Comparison of ENCODE assay signal across 1 cellular context in the genomic region with DNA sequence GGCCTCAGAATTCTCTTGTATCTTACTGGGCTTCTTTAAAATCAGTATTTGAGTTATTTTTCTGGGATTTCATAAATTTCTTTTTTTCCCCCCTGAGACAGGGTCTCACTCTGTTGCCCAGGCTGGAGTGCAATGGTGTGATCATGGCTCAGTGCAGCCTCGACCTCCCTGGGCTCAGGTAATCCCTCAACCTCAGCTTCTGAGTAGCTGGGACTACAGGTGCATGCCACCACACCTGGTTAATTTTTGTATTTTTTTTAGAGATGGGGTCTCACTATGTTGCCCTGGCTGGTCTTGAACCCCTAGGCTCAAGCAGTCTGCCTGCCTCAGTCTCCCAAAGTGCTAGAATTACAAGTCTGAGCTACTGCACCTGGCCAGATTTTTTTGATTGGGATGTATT.
TF ChIP-seq lines count a peak whose summit lies in the region.

No MANE protein-coding gene starts in this region.

TF ChIP-seq in HepG2, 621 proteins besides CTCF, POLR2A, EP300 and RAD21:
- TF ChIP-seq MED8 (CRISPR knock-in tag; IDR thresholded peaks at IDR 0.05; ENCODE audit: insufficient replicate concordance) = no peak
- TF ChIP-seq ATF1 (CRISPR knock-in tag; IDR thresholded peaks at IDR 0.05) = no peak
- TF ChIP-seq ZNF121 (CRISPR knock-in tag; IDR thresholded peaks at IDR 0.05) = peak; percentile 31
- TF ChIP-seq NR2F6 (IDR thresholded peaks at IDR 0.05) = no peak
- TF ChIP-seq NR2F6 (CRISPR knock-in tag; IDR thresholded peaks at IDR 0.05) = no peak
- TF ChIP-seq, protein P1, sequence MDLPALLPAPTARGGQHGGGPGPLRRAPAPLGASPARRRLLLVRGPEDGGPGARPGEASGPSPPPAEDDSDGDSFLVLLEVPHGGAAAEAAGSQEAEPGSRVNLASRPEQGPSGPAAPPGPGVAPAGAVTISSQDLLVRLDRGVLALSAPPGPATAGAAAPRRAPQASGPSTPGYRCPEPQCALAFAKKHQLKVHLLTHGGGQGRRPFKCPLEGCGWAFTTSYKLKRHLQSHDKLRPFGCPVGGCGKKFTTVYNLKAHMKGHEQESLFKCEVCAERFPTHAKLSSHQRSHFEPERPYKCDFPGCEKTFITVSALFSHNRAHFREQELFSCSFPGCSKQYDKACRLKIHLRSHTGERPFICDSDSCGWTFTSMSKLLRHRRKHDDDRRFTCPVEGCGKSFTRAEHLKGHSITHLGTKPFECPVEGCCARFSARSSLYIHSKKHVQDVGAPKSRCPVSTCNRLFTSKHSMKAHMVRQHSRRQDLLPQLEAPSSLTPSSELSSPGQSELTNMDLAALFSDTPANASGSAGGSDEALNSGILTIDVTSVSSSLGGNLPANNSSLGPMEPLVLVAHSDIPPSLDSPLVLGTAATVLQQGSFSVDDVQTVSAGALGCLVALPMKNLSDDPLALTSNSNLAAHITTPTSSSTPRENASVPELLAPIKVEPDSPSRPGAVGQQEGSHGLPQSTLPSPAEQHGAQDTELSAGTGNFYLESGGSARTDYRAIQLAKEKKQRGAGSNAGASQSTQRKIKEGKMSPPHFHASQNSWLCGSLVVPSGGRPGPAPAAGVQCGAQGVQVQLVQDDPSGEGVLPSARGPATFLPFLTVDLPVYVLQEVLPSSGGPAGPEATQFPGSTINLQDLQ (CRISPR knock-in tag; IDR thresholded peaks at IDR 0.05) = no peak
TF ChIP-seq in HepG2: peak in this region for 1.
